Comparison of ENCODE assay signal across 8 cellular contexts in genomic region chr5:136132557-136133415, GRCh38. TPM values are rescaled to one million over a fixed set of nuclear protein-coding genes. Genes with fewer than 3 reads are reported as not detected.
DNase-seq lines count a peak whose midpoint lies in the region; ATAC-seq and TF ChIP-seq lines count a peak whose summit lies in the region.

SMAD5 (plus strand) TSS chr5:136132845; CDS start chr5:136153761, 20,916 bp downstream.

- 0 to 2% methylated on average over 15 to 19 of the region's 93 CpGs for WGBS in esophagus squamous epithelium, 2 donors

- H3K36me3 ChIP-seq in Panc1 (ENCODE audit: control insufficient read depth, insufficient read depth, low read length): no peaks in the 10 kb centered on the region; the same call in 1 of the 2 replicates
- H3K36me3 ChIP-seq in esophagus squamous epithelium: no peaks in the 10 kb centered on the region

- peaks cover 21 to 27% (median 25%) of the 10 kb centered on the region in 3 donors for H3K4me1 Mint-ChIP-seq in IgD-negative memory B cell
- peaks cover 15% of the 10 kb centered on the region for H3K4me1 Mint-ChIP-seq in activated T-cell treated with anti-CD3 and anti-CD28 coated beads, Interleukin-2, amount 50 U/mL, for 72 hours (ENCODE audit: low read depth)

- no peaks in the 10 kb centered on the region for H3K27me3 Mint-ChIP-seq in IgD-negative memory B cell
- peaks cover 45% of the 10 kb centered on the region for H3K27me3 Mint-ChIP-seq in activated T-cell treated with anti-CD3 and anti-CD28 coated beads, Interleukin-2, amount 50 U/mL, for 72 hours (ENCODE audit: low read depth)

- in situ Hi-C loops in Panc1 (cut with HindIII; ENCODE audit: low pct_unique_long_range_greater_than_20kb, low sequenced_read_pairs): no loop called here

- DNase-seq in DMS153 treated with DMSO at 0.1 percent for 48 hours (lab: John Stamatoyannopoulos, UW; ENCODE audit: unreplicated experiment): peak; percentile 29
- DNase-seq in Panc1 (ENCODE audit: low read depth, low spot score): peak; percentile 73
- DNase-seq in activated T-cell treated with anti-CD3 and anti-CD28 coated beads, Interleukin-2, amount 50 U/mL, for 72 hours: peak; percentile 81 to 88
- DNase-seq in esophagus squamous epithelium (lab: John Stamatoyannopoulos, UW): peak; percentile 48
- DNase-seq in myocyte (ENCODE audit: low read depth): peak; percentile 97
- DNase-seq in stimulated activated CD8-positive, alpha-beta memory T cell treated with anti-CD3 and anti-CD28 coated beads, Interleukin-7, amount 100 ng/mL, for 4 hours (ENCODE audit: low read depth in 2 of 2): peak; percentile 65 to 78

- peak within 1 kb of the TSS; percentile 83 to 90 for H3K4me3 ChIP-seq in Panc1 (ENCODE audit: low read depth in 2 of 2, low read length in 2 of 2)
- H3K4me3 ChIP-seq in esophagus squamous epithelium: peak within 1 kb of the TSS; percentile 79 to 99 (median 92)

- no peaks in the 10 kb centered on the region for H3K9me3 ChIP-seq in Panc1 (ENCODE audit: control insufficient read depth, insufficient read depth, low read depth, low read length)
- no peaks in the 10 kb centered on the region for H3K9me3 ChIP-seq in esophagus squamous epithelium

- CTCF ChIA-PET in Panc1 (lab: Charles Lee): interaction anchor here (0.7 kb wide), 1 partner anchor 75 kb away, joined by 4 read pairs; no protein-coding TSS in a partner anchor

- no TSS peak for BruUV-seq in Panc1 (replicated peaks; lab: Mats Ljungman, UMichigan)

- POLR2A ChIA-PET in Panc1 (lab: Charles Lee): interaction anchor here (0.7 kb wide), 1 partner anchor 209 kb away, joined by 3 read pairs; no protein-coding TSS in a partner anchor

- TF ChIP-seq CTCF in Panc1 (IDR thresholded peaks at IDR 0.05) (no peak), esophagus squamous epithelium (IDR thresholded peaks at IDR 0.05) (peak in 1 of 6 experiments; percentile 6)

- H3K4me1 ChIP-seq in Panc1 (ENCODE audit: control insufficient read depth, insufficient read depth, low read length) (peaks cover 29% of the 10 kb centered on the region; the same call in 1 of the 2 replicates), esophagus squamous epithelium (peaks cover 7 to 55% (median 28%) of the 10 kb centered on the region in 3 donors)

- H3K27me3 ChIP-seq in Panc1 (ENCODE audit: control insufficient read depth, insufficient read depth, low read length): no peaks in the 10 kb centered on the region
- H3K27me3 ChIP-seq in esophagus squamous epithelium: no peaks in the 10 kb centered on the region

- intact Hi-C loops in Panc1 (cut with micrococcal nuclease; ENCODE audit: unreplicated experiment): no loop called here
- intact Hi-C loops in esophagus squamous epithelium (cut with DNase I): no loop called here

- H3K27ac ChIP-seq in Panc1 (ENCODE audit: low read length): peak within 1 kb of the TSS; percentile 85
- H3K27ac ChIP-seq in esophagus squamous epithelium: peak within 1 kb of the TSS; percentile 94 to 100 (median 99)

- H3K36me3 Mint-ChIP-seq in IgD-negative memory B cell: no peaks in the 10 kb centered on the region
- H3K36me3 Mint-ChIP-seq in activated T-cell treated with anti-CD3 and anti-CD28 coated beads, Interleukin-2, amount 50 U/mL, for 72 hours (ENCODE audit: insufficient read depth in 2 of 2): no peaks in the 10 kb centered on the region

- ATAC-seq in GM21529 (IDR thresholded peaks at IDR 0.05; ENCODE audit: unreplicated experiment): peak; percentile 92
- ATAC-seq in Panc1: peak; percentile 96
- ATAC-seq in activated T-cell treated with anti-CD3 and anti-CD28 coated beads, Interleukin-2, amount 50 U/mL, for 72 hours (replicated peaks in 1 of 2): peak; percentile 89 to 93

- H3K9me3 Mint-ChIP-seq in IgD-negative memory B cell: no peaks in the 10 kb centered on the region
- H3K9me3 Mint-ChIP-seq in activated T-cell treated with anti-CD3 and anti-CD28 coated beads, Interleukin-2, amount 50 U/mL, for 72 hours: no peaks in the 10 kb centered on the region

- TF ChIP-seq POLR2A in esophagus squamous epithelium (IDR thresholded peaks at IDR 0.05): peak in 2 of 4 donors; percentile 80 to 90

- peak within 1 kb of the TSS; percentile 95 to 100 (median 98) for H3K4me3 Mint-ChIP-seq in IgD-negative memory B cell
- H3K4me3 Mint-ChIP-seq in activated T-cell treated with anti-CD3 and anti-CD28 coated beads, Interleukin-2, amount 50 U/mL, for 72 hours: peak within 1 kb of the TSS; percentile 90 to 96

- H3K27ac Mint-ChIP-seq in IgD-negative memory B cell: peak within 1 kb of the TSS; percentile 86 to 95 (median 93)
- peak within 1 kb of the TSS; percentile 90 for H3K27ac Mint-ChIP-seq in activated T-cell treated with anti-CD3 and anti-CD28 coated beads, Interleukin-2, amount 50 U/mL, for 72 hours

RNA-seq across cellular contexts. Expression of gene SMAD5, which starts in this region (rescaled TPM):
- 26.9 TPM for polyA plus RNA-seq in IgD-negative memory B cell
- total RNA-seq in Panc1 (2021; ENCODE audit: unreplicated experiment) (61.5 TPM), esophagus squamous epithelium (10 to 100 TPM; 32.0 to 49.6 (median 38.1) TPM), myocyte (54.3 and 54.4 TPM in 2 replicates)
- 31.1 TPM for polyA plus RNA-seq in Panc1 (2012; ENCODE audit: insufficient read length)
- 10 to 100 TPM in 1 of 2 donors, 1 to 10 TPM in 1; 7.1 to 13.9 TPM for total RNA-seq in activated T-cell treated with anti-CD3 and anti-CD28 coated beads, Interleukin-2, amount 50 U/mL, for 72 hours
- 15.5 TPM for polyA plus RNA-seq in myocyte (2012)

Comparison
In these comparisons a context has a peak if more than half of its experiments do, and no peak if none do; other contexts are left out.
1. Peak in every context shown above with its lines: DNase-seq, ATAC-seq, H3K4me3 ChIP-seq and H3K27ac ChIP-seq.
2. DNase-seq: peak in every context shown above with its lines; median percentile 97 in myocyte; 84 in activated T-cell treated with anti-CD3 and anti-CD28 coated beads, Interleukin-2, amount 50 U/mL, for 72 hours; 73 in Panc1; 72 in stimulated activated CD8-positive, alpha-beta memory T cell treated with anti-CD3 and anti-CD28 coated beads, Interleukin-7, amount 100 ng/mL, for 4 hours; 48 in esophagus squamous epithelium; 29 in DMS153 treated with DMSO at 0.1 percent for 48 hours.